8 cellular contexts compared by ENCODE assay signal in genomic region chr3:79497447-79498111, GRCh38.
A peak's percentile ranks its signal among the peaks of the same experiment; 100 is the strongest.
DNase-seq lines count a peak whose midpoint lies in the region; ATAC-seq, FAIRE-seq and TF ChIP-seq lines count a peak whose summit lies in the region.

No MANE protein-coding gene starts in this region.

- DNase-seq in fibroblast of the aortic adventitia (ENCODE audit: low read depth) (peak; percentile 37), urothelium cell line (ENCODE audit: low spot score) (peak; percentile 19), retina (no peak), T-helper 1 cell (no peak)

- no peak overlapping the region for H2AFZ ChIP-seq in OCI-LY3 (ENCODE audit: low read depth, low read length)

- peak; percentile 75 for ATAC-seq in GM18502 (IDR thresholded peaks at IDR 0.05; ENCODE audit: poor library complexity, unreplicated experiment)
- ATAC-seq in activated T-helper 17 cell treated with anti-CD3 and anti-CD28 coated beads, Interleukin-2, amount 50 U/mL, for 72 hours (replicated peaks): no peak

- peak; percentile 85 for TF ChIP-seq CTCF in OCI-LY3 (IDR thresholded peaks at IDR 0.05; ENCODE audit: low read depth, low read length)
- peak; percentile 72 for TF ChIP-seq CTCF in fibroblast of the aortic adventitia (IDR thresholded peaks at IDR 0.05; ENCODE audit: insufficient read depth, low read length)

- no peaks in the 10 kb centered on the region for H3K36me3 ChIP-seq in OCI-LY3 (replicated peaks; ENCODE audit: low read depth, low read length)

- H3K4me1 ChIP-seq in OCI-LY3 (ENCODE audit: low read length): no peaks in the 10 kb centered on the region

- no peak overlapping the region for H3K4me3 Mint-ChIP-seq in activated T-helper 17 cell treated with anti-CD3 and anti-CD28 coated beads, Interleukin-2, amount 50 U/mL, for 72 hours

- peak; percentile 98 for FAIRE-seq in A204.1 (lab: Jason Lieb, UNC)
- no peak for FAIRE-seq in urothelium cell line (lab: Jason Lieb, UNC)

- H3K27ac ChIP-seq in OCI-LY3 (ENCODE audit: low read length): no peak overlapping the region

- no peak overlapping the region for H3K4me2 ChIP-seq in OCI-LY3 (ENCODE audit: low read length)

- no peaks in the 10 kb centered on the region for H3K79me2 ChIP-seq in OCI-LY3 (ENCODE audit: low read length)

- no peaks in the 10 kb centered on the region for H3K36me3 Mint-ChIP-seq in activated T-helper 17 cell treated with anti-CD3 and anti-CD28 coated beads, Interleukin-2, amount 50 U/mL, for 72 hours (ENCODE audit: low read depth)

- no peak overlapping the region for H3K27ac Mint-ChIP-seq in activated T-helper 17 cell treated with anti-CD3 and anti-CD28 coated beads, Interleukin-2, amount 50 U/mL, for 72 hours

- peaks cover 9% of the 10 kb centered on the region for H3K9me3 Mint-ChIP-seq in activated T-helper 17 cell treated with anti-CD3 and anti-CD28 coated beads, Interleukin-2, amount 50 U/mL, for 72 hours

- H3K4me1 Mint-ChIP-seq in activated T-helper 17 cell treated with anti-CD3 and anti-CD28 coated beads, Interleukin-2, amount 50 U/mL, for 72 hours: no peaks in the 10 kb centered on the region

- no peaks in the 10 kb centered on the region for H3K27me3 ChIP-seq in OCI-LY3 (ENCODE audit: low read depth, low read length)

- H4K20me1 ChIP-seq in OCI-LY3 (ENCODE audit: insufficient read depth, low read length): no peaks in the 10 kb centered on the region

- no peak overlapping the region for H3K9ac ChIP-seq in OCI-LY3 (ENCODE audit: low read length)

- no peaks in the 10 kb centered on the region for H3K9me3 ChIP-seq in OCI-LY3 (ENCODE audit: insufficient read depth, low read length)

- H3K27me3 Mint-ChIP-seq in activated T-helper 17 cell treated with anti-CD3 and anti-CD28 coated beads, Interleukin-2, amount 50 U/mL, for 72 hours: no peaks in the 10 kb centered on the region

- H3K4me3 ChIP-seq in OCI-LY3 (ENCODE audit: low read length): no peak overlapping the region
- no peak overlapping the region for H3K4me3 ChIP-seq in fibroblast of the aortic adventitia (ENCODE audit: low read depth, low read length)

Comparison
In these comparisons a context has a peak if more than half of its experiments do, and no peak if none do; other contexts are left out.
1. DNase-seq: peak in fibroblast of the aortic adventitia (single experiment) and urothelium cell line (single experiment); none in retina (single experiment) and T-helper 1 cell (0 of 5).